Comparison of ENCODE assay signal across 13 cellular contexts in the genomic region with DNA sequence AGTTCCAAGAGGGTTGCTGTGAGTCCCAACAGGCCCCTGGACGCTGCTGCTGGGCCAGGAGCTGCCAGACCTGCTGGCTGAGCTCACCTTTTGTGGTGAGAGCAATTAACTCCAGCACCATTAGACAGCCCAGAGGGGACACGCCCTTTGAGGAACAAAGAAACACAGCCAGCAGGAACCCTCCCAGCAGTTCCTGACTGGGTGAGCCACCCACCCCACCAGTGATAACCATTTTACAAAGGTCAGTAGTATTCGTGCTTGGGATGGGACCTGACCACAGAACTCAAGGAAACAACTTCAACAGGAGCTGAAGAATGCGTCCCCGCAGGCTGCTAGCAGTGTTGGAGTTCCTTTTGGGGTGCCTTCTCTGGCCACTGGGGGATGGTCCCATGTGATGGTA. TPM values are rescaled to one million over a fixed set of nuclear protein-coding genes. Genes with fewer than 3 reads are reported as not detected.
DNase-seq lines count a peak whose midpoint lies in the region; ATAC-seq, FAIRE-seq and TF ChIP-seq lines count a peak whose summit lies in the region.
"Had no signal": no experiment of that assay in that cellular context is flagged by ENCODE, and none has a peak within 500 bp of the region (broad histone marks: within the 10 kb centered on the region; RNA-seq: fewer than 3 reads in every experiment).

No MANE protein-coding gene starts in this region.

- H3K4me3 ChIP-seq in pancreas, result no peak overlapping the region
- H3K4me3 ChIP-seq in ascending aorta, result no peak overlapping the region
- H3K4me3 ChIP-seq: lung had no signal

- H3K27me3 ChIP-seq in pancreas (no peaks in the 10 kb centered on the region), ascending aorta (no peaks in the 10 kb centered on the region)

- FAIRE-seq in pancreas (lab: Jason Lieb, UNC), result peak; percentile 26

- H3K36me3 ChIP-seq in pancreas, result no peaks in the 10 kb centered on the region
- no peaks in the 10 kb centered on the region for H3K36me3 ChIP-seq in ascending aorta

- peak overlapping the region; percentile 40 for H3K27ac ChIP-seq in epithelial cell of prostate
- H3K27ac ChIP-seq in pancreas, result peak overlapping the region in 1 of 4 donors; percentile 1
- no peak overlapping the region for H3K27ac ChIP-seq in ascending aorta

- no peaks in the 10 kb centered on the region for H3K9me3 ChIP-seq in pancreas
- H3K9me3 ChIP-seq in ascending aorta, result no peaks in the 10 kb centered on the region

- H3K4me1 ChIP-seq in pancreas (no peaks in the 10 kb centered on the region), ascending aorta (peaks cover 0 to 3% of the 10 kb centered on the region in 2 donors)

- intact Hi-C loops in pancreas (cut with DNase I) (no loop called here), ascending aorta (cut with DNase I) (no loop called here)

- DNase-seq in H4 (ENCODE audit: low spot score), result peak; percentile 68
- DNase-seq in NCI-H510A treated with DMSO at 0.1 percent for 48 hours (lab: John Stamatoyannopoulos, UW), result peak; percentile 19
- no peak for DNase-seq in epithelial cell of prostate (ENCODE audit: low read depth, low spot score)
- peak in 1 of 6 donors; percentile 18 for DNase-seq in pancreas
- DNase-seq in globus pallidus (ENCODE audit: low spot score), result no peak
- DNase-seq in NCI-H82 treated with DMSO at 0.1 percent for 48 hours (lab: John Stamatoyannopoulos, UW; ENCODE audit: unreplicated experiment), result no peak
- DNase-seq in NCI-H1092 treated with DMSO at 0.1 percent for 48 hours (lab: John Stamatoyannopoulos, UW), result no peak
- no peak for DNase-seq in ascending aorta (ENCODE audit: low spot score in 2 of 2)
- DNase-seq: amygdala; CD8-positive, alpha-beta memory T cell; NCI-H1930; stimulated activated naive CD8-positive, alpha-beta T cell treated with anti-CD3 and anti-CD28 coated beads, Interleukin-15, Interleukin-2, amounts not matched to agents 100 U/mL and 50 U/mL, for 24 hours had no signal

- 66 to 71% methylated on average over 5 of the region's 5 CpGs for WGBS in pancreas, 2 donors

- ATAC-seq in pancreas, result peak in 3 of 4 donors; percentile 59 to 70 (median 67)
- ATAC-seq: stimulated activated naive CD8-positive, alpha-beta T cell treated with anti-CD3 and anti-CD28 coated beads, Interleukin-15, Interleukin-2, amounts not matched to agents 100 U/mL and 50 U/mL, for 24 hours had no signal

- TF ChIP-seq CTCF in pancreas (IDR thresholded peaks at IDR 0.05) (no peak), ascending aorta (IDR thresholded peaks at IDR 0.05) (no peak)

RNA-seq across cellular contexts. Expression of a gene that starts 38.8 kb away (rescaled TPM):
- 43.2 and 45.6 TPM in 2 replicates for total RNA-seq in H4 (2014; rRNA removed; shearing (Covaris generic))
- total RNA-seq in pancreas (10 to 100 TPM in 2 of 6 donors, 1 to 10 TPM in 4; 4.7 to 15.9 (median 6.9) TPM), ascending aorta (84.9 TPM)
- 1 to 10 TPM; 3.2 to 4.0 TPM for polyA plus RNA-seq in pancreas

Comparison
In these comparisons a context has a peak if more than half of its experiments do, and no peak if none do; other contexts are left out.
1. DNase-seq: peak in H4 (single experiment) and NCI-H510A treated with DMSO at 0.1 percent for 48 hours (single experiment); none in epithelial cell of prostate (single experiment), globus pallidus (single experiment), NCI-H82 treated with DMSO at 0.1 percent for 48 hours (single experiment), NCI-H1092 treated with DMSO at 0.1 percent for 48 hours (single experiment) and ascending aorta (0 of 2).